8 cellular contexts compared by ENCODE assay signal in the genomic region with DNA sequence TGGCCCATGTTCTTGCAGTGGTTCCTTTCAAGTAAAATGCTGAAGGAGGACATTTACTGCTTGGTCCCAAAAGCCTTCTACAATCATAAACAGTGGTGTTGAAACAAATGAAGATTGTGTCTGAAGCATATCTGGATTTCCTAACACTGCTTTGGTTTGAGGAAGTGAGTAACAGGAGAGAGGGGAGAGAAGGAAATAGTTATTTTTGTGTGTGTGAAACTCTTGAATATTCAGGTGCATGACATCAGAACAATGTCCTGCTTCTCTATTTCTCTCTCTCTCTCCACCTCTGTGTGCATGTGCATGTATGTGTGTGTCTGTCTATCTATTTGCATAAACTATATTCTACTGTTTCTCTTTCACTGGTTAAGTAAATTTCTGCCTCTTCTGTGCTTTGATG.
DNase-seq lines count a peak whose midpoint lies in the region; ATAC-seq and TF ChIP-seq lines count a peak whose summit lies in the region.

No MANE protein-coding gene starts in this region.

- H3K4me3 Mint-ChIP-seq in activated B cell treated with CpG ODN at 0.5 μM for 24 hours: peak overlapping the region; percentile 8

- H3K27ac Mint-ChIP-seq in activated B cell treated with CpG ODN at 0.5 μM for 24 hours: peak overlapping the region; percentile 46

- no peaks in the 10 kb centered on the region for H3K27me3 Mint-ChIP-seq in activated B cell treated with CpG ODN at 0.5 μM for 24 hours

- peaks cover 2% of the 10 kb centered on the region for H3K36me3 Mint-ChIP-seq in activated B cell treated with CpG ODN at 0.5 μM for 24 hours (ENCODE audit: low read depth)

- POLR2A ChIA-PET in activated B cell treated with CpG ODN at 0.5 μM for 24 hours (lab: Charles Lee): interaction anchor here (0.9 kb wide), 1 partner anchor 11 kb away, joined by 3 read pairs; no protein-coding TSS in a partner anchor

- CTCF ChIA-PET in activated B cell treated with CpG ODN at 0.5 μM for 24 hours (lab: Charles Lee): interaction anchor here (0.9 kb wide), 1 partner anchor 90 kb away, joined by 3 read pairs; no protein-coding TSS in a partner anchor

- peaks cover 12% of the 10 kb centered on the region for H3K9me3 Mint-ChIP-seq in activated B cell treated with CpG ODN at 0.5 μM for 24 hours

- no peak for TF ChIP-seq CTCF in activated B cell treated with CpG ODN at 0.5 μM for 24 hours (IDR thresholded peaks at IDR 0.05)

- H3K4me1 Mint-ChIP-seq in activated B cell treated with CpG ODN at 0.5 μM for 24 hours: peaks cover 39% of the 10 kb centered on the region

- intact Hi-C loops in activated B cell treated with CpG ODN at 0.5 μM for 24 hours (cut with micrococcal nuclease): loop anchor here (1.0 to 10.0 kb wide), 4 partner anchors 85 to 367 kb away; no protein-coding TSS in a partner anchor

- peak; percentile 21 for DNase-seq in Ammon's horn (ENCODE audit: low spot score)
- no peak for DNase-seq in activated B cell treated with CpG ODN at 0.5 μM for 24 hours
- DNase-seq in activated CD4-positive, alpha-beta T cell treated with anti-CD3 and anti-CD28 coated beads, Interleukin-2, amount 50 U/mL, for 4 hours: no peak
- no peak for DNase-seq in NCI-H187 (lab: John Stamatoyannopoulos, UW)
- DNase-seq in activated CD4-positive, alpha-beta T cell treated with anti-CD3 and anti-CD28 coated beads, Interleukin-2, amount 50 U/mL, for 48 hours: no peak

- peak; percentile 91 for ATAC-seq in GM19452 (IDR thresholded peaks at IDR 0.05; ENCODE audit: unreplicated experiment)
- ATAC-seq in HG03139 (IDR thresholded peaks at IDR 0.05; ENCODE audit: unreplicated experiment): peak; percentile 85
- peak; percentile 90 for ATAC-seq in activated B cell treated with CpG ODN at 0.5 μM for 24 hours (ENCODE audit: low read depth)
- ATAC-seq in HG03457 (IDR thresholded peaks at IDR 0.05; ENCODE audit: unreplicated experiment): no peak
